In the genomic region with DNA sequence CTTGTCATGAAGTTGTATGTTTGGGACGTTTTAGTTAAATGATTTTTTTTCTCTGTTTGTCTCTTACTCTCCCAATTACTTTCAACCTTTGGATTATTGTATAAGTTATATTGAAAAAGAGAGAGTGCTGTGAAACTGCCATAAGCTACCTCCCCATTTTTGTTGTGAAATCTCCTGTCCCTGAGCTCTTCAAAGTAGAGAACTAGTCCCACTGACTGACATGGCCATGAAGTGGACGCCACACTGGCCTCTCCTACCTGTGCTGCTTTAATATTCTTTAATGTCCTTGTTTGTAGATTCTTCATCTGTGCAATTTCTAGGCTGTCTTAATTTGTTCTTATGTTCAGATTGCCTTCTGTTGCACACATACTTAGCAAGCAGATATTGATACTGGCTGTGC, we compare ENCODE assay signal across 17 cellular contexts. TPM values are rescaled to one million over a fixed set of nuclear protein-coding genes. Genes with fewer than 3 reads are reported as not detected.
A peak's percentile ranks its signal among the peaks of the same experiment; 100 is the strongest.
DNase-seq lines count a peak whose midpoint lies in the region; ATAC-seq and TF ChIP-seq lines count a peak whose summit lies in the region.
"Had no signal": no experiment of that assay in that cellular context is flagged by ENCODE, and none has a peak within 500 bp of the region (broad histone marks: within the 10 kb centered on the region; RNA-seq: fewer than 3 reads in every experiment).

No MANE protein-coding gene starts in this region.

- TF ChIP-seq CTCF in gastrocnemius medialis (IDR thresholded peaks at IDR 0.05 in 4 of 5, conservative IDR thresholded peaks at IDR 0.05 in 1 of 5) (no peak), SK-N-SH (IDR thresholded peaks at IDR 0.05) (no peak)

- DNase-seq in left lobe of liver (ENCODE audit: low spot score) (no peak), gastrocnemius medialis (no peak), SK-N-SH (no peak), NCI-H2196 treated with DMSO at 0.1 percent for 48 hours (lab: John Stamatoyannopoulos, UW; ENCODE audit: unreplicated experiment) (no peak), T-helper 2 cell (no peak)
- DNase-seq: activated CD4-positive, alpha-beta memory T cell treated with anti-CD3 and anti-CD28 coated beads, Interleukin-2, amount 10 ng/mL, durations not matched to agents 7 days and 5 days; COR-L47; cortex of kidney; NCI-H1105; NCI-H2171 treated with DMSO at 0.1 percent for 48 hours; occipital lobe had no signal

- H3K36me3 ChIP-seq in ACC112 (ENCODE audit: insufficient read depth, low read length) (peaks cover 10% of the 10 kb centered on the region), gastrocnemius medialis (peaks cover 0 to 62% of the 10 kb centered on the region in 2 donors), SK-N-SH (replicated peaks in 1 of 2; ENCODE audit: control insufficient read depth in 1 of 2, insufficient read depth in 2 of 2, low read length in 1 of 2) (peaks cover 42 to 48% of the 10 kb centered on the region in 2 experiments)

- no peak for TF ChIP-seq RAD21 in SK-N-SH (IDR thresholded peaks at IDR 0.05; ENCODE audit: low read length)

- CTCF ChIA-PET in SK-N-SH (lab: Yijun Ruan, JAX) = no interaction called here

- in situ Hi-C loops in gastrocnemius medialis (cut with MboI; ENCODE audit: low sequenced_read_pairs in 4 of 4) = no loop called here

- H2AFZ ChIP-seq in ACC112 (ENCODE audit: low read length, unreplicated experiment) = peak overlapping the region; percentile 73
- no peak overlapping the region for H2AFZ ChIP-seq in SK-N-SH (ENCODE audit: low read depth)

- H3K4me3 ChIP-seq in ACC112 (ENCODE audit: low read depth, low read length) (peak overlapping the region; percentile 60; the same call in 1 of the 2 replicates), gastrocnemius medialis (no peak overlapping the region), SK-N-SH (ENCODE audit: low read depth in 2 of 2, low read length in 1 of 2) (no peak overlapping the region)
- H3K4me3 ChIP-seq: GM12878, SJSA1 had no signal

- intact Hi-C loops in gastrocnemius medialis (cut with DNase I; ENCODE audit: low total_unique reads) = loop anchor here (2.0 kb wide), 1 partner anchor 56 kb away; a partner anchor contains a TSS

- H3K79me2 ChIP-seq in ACC112 (ENCODE audit: control insufficient read depth, insufficient read depth, low read length, unreplicated experiment) (peaks cover 11% of the 10 kb centered on the region), SK-N-SH (ENCODE audit: insufficient read depth) (peaks cover 6% of the 10 kb centered on the region; the same call in 1 of the 2 replicates)

- H3K4me1 ChIP-seq in ACC112 (ENCODE audit: control insufficient read depth, insufficient read depth, low read length, unreplicated experiment) = peaks cover 42% of the 10 kb centered on the region
- H3K4me1 ChIP-seq in gastrocnemius medialis = peaks cover 12 to 22% of the 10 kb centered on the region in 2 donors
- peaks cover 0 to 7% of the 10 kb centered on the region in 2 experiments; a peak in 1 of 4 replicates for H3K4me1 ChIP-seq in SK-N-SH (ENCODE audit: control insufficient read depth in 1 of 2, insufficient read depth in 2 of 2, low read depth in 1 of 2, low read length in 1 of 2)

- WGBS in adipose tissue, 3 donors = 58 to 71% (median 66%) methylated on average over 2 of the region's 2 CpGs
- WGBS in SK-N-SH (ENCODE audit: low lambda C conversion rate) = 87% methylated on average over 2 of the region's 2 CpGs

- ATAC-seq in left lobe of liver = peak; percentile 36
- no peak for ATAC-seq in gastrocnemius medialis
- ATAC-seq in HG02884 (IDR thresholded peaks at IDR 0.05; ENCODE audit: unreplicated experiment) = no peak
- ATAC-seq: GM12878 had no signal

- H3F3A ChIP-seq in SK-N-SH (replicated peaks; ENCODE audit: insufficient read depth) = no peaks in the 10 kb centered on the region

- TF ChIP-seq EP300 in SK-N-SH (IDR thresholded peaks at IDR 0.05; ENCODE audit: borderline replicate concordance in 1 of 2, low read depth in 1 of 2, low read length in 1 of 2) = no peak

- H3K9me3 ChIP-seq in gastrocnemius medialis (no peaks in the 10 kb centered on the region), SK-N-SH (no peaks in the 10 kb centered on the region)
- H3K9me3 ChIP-seq: SJSA1 had no signal

- no peaks in the 10 kb centered on the region for H3K9me2 ChIP-seq in SK-N-SH

- no peaks in the 10 kb centered on the region for H3K27me3 ChIP-seq in ACC112 (ENCODE audit: insufficient read depth, low read length)
- H3K27me3 ChIP-seq in gastrocnemius medialis = no peaks in the 10 kb centered on the region
- H3K27me3 ChIP-seq in SK-N-SH (ENCODE audit: insufficient read depth) = no peaks in the 10 kb centered on the region
- H3K27me3 ChIP-seq: SJSA1 had no signal

- H4K20me1 ChIP-seq in SK-N-SH (ENCODE audit: insufficient read depth) = no peaks in the 10 kb centered on the region

- TF ChIP-seq POLR2A in gastrocnemius medialis (IDR thresholded peaks at IDR 0.05) = no peak

- POLR2A ChIA-PET in SK-N-SH (lab: Yijun Ruan, JAX) = no interaction called here

- H3K4me2 ChIP-seq in SK-N-SH = no peak overlapping the region
- H3K4me2 ChIP-seq: KMS-11 had no signal

- no peak overlapping the region for H3K9ac ChIP-seq in SK-N-SH
- H3K9ac ChIP-seq: KMS-11 had no signal

- peak overlapping the region; percentile 90 for H3K27ac ChIP-seq in ACC112 (ENCODE audit: low read depth, low read length)
- peak overlapping the region; percentile 42 for H3K27ac ChIP-seq in adipose tissue (ENCODE audit: low read depth, low read length)
- H3K27ac ChIP-seq in gastrocnemius medialis = peak overlapping the region; percentile 40 to 68 (median 58)
- no peak overlapping the region for H3K27ac ChIP-seq in SK-N-SH (ENCODE audit: low read depth in 2 of 2, low read length in 1 of 2)
- H3K27ac ChIP-seq: KMS-11, SJSA1 had no signal

TF ChIP-seq in SK-N-SH, 30 proteins besides CTCF, POLR2A, EP300 and RAD21 (continues in another document):
- TF ChIP-seq, protein P1, sequence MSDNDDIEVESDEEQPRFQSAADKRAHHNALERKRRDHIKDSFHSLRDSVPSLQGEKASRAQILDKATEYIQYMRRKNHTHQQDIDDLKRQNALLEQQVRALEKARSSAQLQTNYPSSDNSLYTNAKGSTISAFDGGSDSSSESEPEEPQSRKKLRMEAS (IDR thresholded peaks at IDR 0.05; ENCODE audit: low read depth) = no peak
- TF ChIP-seq, protein P2, sequence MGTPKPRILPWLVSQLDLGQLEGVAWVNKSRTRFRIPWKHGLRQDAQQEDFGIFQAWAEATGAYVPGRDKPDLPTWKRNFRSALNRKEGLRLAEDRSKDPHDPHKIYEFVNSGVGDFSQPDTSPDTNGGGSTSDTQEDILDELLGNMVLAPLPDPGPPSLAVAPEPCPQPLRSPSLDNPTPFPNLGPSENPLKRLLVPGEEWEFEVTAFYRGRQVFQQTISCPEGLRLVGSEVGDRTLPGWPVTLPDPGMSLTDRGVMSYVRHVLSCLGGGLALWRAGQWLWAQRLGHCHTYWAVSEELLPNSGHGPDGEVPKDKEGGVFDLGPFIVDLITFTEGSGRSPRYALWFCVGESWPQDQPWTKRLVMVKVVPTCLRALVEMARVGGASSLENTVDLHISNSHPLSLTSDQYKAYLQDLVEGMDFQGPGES (IDR thresholded peaks at IDR 0.05; ENCODE audit: low read depth, low read length) = no peak
- TF ChIP-seq, protein P3, sequence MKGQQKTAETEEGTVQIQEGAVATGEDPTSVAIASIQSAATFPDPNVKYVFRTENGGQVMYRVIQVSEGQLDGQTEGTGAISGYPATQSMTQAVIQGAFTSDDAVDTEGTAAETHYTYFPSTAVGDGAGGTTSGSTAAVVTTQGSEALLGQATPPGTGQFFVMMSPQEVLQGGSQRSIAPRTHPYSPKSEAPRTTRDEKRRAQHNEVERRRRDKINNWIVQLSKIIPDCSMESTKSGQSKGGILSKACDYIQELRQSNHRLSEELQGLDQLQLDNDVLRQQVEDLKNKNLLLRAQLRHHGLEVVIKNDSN (IDR thresholded peaks at IDR 0.05; ENCODE audit: borderline replicate concordance, low read depth) = no peak
- TF ChIP-seq EZH2phosphoT487 (IDR thresholded peaks at IDR 0.05; ENCODE audit: borderline replicate concordance, low read depth) = no peak
- TF ChIP-seq, protein P4, sequence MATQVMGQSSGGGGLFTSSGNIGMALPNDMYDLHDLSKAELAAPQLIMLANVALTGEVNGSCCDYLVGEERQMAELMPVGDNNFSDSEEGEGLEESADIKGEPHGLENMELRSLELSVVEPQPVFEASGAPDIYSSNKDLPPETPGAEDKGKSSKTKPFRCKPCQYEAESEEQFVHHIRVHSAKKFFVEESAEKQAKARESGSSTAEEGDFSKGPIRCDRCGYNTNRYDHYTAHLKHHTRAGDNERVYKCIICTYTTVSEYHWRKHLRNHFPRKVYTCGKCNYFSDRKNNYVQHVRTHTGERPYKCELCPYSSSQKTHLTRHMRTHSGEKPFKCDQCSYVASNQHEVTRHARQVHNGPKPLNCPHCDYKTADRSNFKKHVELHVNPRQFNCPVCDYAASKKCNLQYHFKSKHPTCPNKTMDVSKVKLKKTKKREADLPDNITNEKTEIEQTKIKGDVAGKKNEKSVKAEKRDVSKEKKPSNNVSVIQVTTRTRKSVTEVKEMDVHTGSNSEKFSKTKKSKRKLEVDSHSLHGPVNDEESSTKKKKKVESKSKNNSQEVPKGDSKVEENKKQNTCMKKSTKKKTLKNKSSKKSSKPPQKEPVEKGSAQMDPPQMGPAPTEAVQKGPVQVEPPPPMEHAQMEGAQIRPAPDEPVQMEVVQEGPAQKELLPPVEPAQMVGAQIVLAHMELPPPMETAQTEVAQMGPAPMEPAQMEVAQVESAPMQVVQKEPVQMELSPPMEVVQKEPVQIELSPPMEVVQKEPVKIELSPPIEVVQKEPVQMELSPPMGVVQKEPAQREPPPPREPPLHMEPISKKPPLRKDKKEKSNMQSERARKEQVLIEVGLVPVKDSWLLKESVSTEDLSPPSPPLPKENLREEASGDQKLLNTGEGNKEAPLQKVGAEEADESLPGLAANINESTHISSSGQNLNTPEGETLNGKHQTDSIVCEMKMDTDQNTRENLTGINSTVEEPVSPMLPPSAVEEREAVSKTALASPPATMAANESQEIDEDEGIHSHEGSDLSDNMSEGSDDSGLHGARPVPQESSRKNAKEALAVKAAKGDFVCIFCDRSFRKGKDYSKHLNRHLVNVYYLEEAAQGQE (IDR thresholded peaks at IDR 0.05; ENCODE audit: low read depth, low read length) = no peak
- TF ChIP-seq ELF1 (IDR thresholded peaks at IDR 0.05) = no peak
- TF ChIP-seq TAF1 (IDR thresholded peaks at IDR 0.05; ENCODE audit: borderline replicate concordance, low read depth, low read length) = no peak
- TF ChIP-seq CHD2 (IDR thresholded peaks at IDR 0.05; ENCODE audit: low read length, partially characterized antibody) = no peak
- TF ChIP-seq YY1 (IDR thresholded peaks at IDR 0.05; ENCODE audit: low read depth) = no peak

RNA-seq across cellular contexts. Expression of a gene that starts 56.4 kb away (rescaled TPM):
- polyA plus RNA-seq in adipose tissue (10 to 100 TPM in 2 of 3 donors, 1 to 10 TPM in 1; 8.0 to 27.2 (median 25.0) TPM), SK-N-SH (2012; rRNA removed) (35.6 and 37.4 TPM in 2 replicates)
- total RNA-seq in left lobe of liver (21.9 TPM), gastrocnemius medialis (10 to 100 TPM; 36.3 to 90.6 (median 46.0) TPM)
- 17.9 and 23.3 TPM in 2 replicates for polyA plus RNA-seq in SK-N-SH (2012; cell fraction: cytosol; rRNA removed)
- 121 and 128 TPM in 2 replicates for polyA plus RNA-seq in SK-N-SH (2012; cell fraction: nucleus; rRNA removed)

Comparison
In these comparisons a context has a peak if more than half of its experiments do, and no peak if none do; other contexts are left out.
1. H3K27ac ChIP-seq: peak in ACC112 (single experiment), adipose tissue (single experiment) and gastrocnemius medialis (4 of 4); none in SK-N-SH (0 of 2).